In the genomic region with DNA sequence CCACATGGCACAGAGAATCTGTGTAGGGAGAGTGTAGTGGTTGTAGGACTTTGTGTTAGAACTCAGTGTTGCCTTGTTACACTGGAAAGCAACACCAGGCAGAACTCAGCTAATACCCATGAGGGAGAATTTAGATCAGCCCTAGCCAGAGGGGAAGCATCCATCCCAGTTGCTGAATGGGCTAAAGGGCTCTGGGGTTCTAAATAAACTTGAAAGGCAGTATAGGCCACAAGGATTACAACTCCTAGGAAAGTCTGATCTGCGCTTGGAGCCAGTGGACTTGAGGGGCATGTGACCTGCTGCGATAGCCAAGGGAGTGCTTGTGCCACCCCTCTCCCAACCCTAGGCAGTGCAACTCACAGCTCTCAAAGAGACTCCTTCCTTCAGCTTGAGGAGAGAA, we compare ENCODE assay signal across 28 cellular contexts.
"Had no signal": no experiment of that assay in that cellular context is flagged by ENCODE, and none has a peak within 500 bp of the region (broad histone marks: within the 10 kb centered on the region; RNA-seq: fewer than 3 reads in every experiment).

No MANE protein-coding gene starts in this region.

- H2AFZ ChIP-seq: neural progenitor cell had no signal

- H3K27me3 ChIP-seq: neutrophil, pancreas, right lobe of liver, sigmoid colon, suprapubic skin, testis, transverse colon, upper lobe of right lung, uterus had no signal

- H3K4me3 ChIP-seq: neural progenitor cell, pancreas, psoas muscle, right lobe of liver, sigmoid colon, suprapubic skin, testis, tibial artery, transverse colon, upper lobe of right lung, uterus had no signal

- H3K4me1 Mint-ChIP-seq: natural killer cell, nephron had no signal

- H3K9me3 ChIP-seq: neutrophil, pancreas, psoas muscle, right lobe of liver, sigmoid colon, suprapubic skin, testis, tibial artery, transverse colon, upper lobe of right lung, uterus had no signal

- H3K4me2 ChIP-seq: neural progenitor cell had no signal

- H3K9me3 Mint-ChIP-seq: natural killer cell; stimulated activated effector memory CD8-positive, alpha-beta T cell treated with anti-CD3 and anti-CD28 coated beads, Interleukin-12 subunit alpha, Interleukin-12 subunit beta, amount 100 ng/mL, for 72 hours; type B pancreatic cell had no signal

- H3K27ac ChIP-seq: neural progenitor cell, neutrophil, pancreas, psoas muscle, right lobe of liver, suprapubic skin, testis, tibial artery, transverse colon, upper lobe of right lung, uterus had no signal

- DNase-seq: naive thymus-derived CD4-positive, alpha-beta T cell; natural killer cell; nucleus accumbens; pancreas; psoas muscle; right cardiac atrium; right lobe of liver; sigmoid colon; small intestine; stimulated activated CD4-positive, alpha-beta T cell treated with anti-CD3 and anti-CD28 coated beads, Interleukin-15, amount 100 ng/mL, for 24 hours; stimulated activated CD4-positive, alpha-beta T cell treated with anti-CD3 and anti-CD28 coated beads, Interleukin-2, amount 100 ng/mL, for 24 hours; stimulated activated CD4-positive, alpha-beta T cell treated with anti-CD3 and anti-CD28 coated beads, Interleukin-2, amount 100 ng/mL, for 48 hours; stimulated activated CD4-positive, alpha-beta T cell treated with anti-CD3 and anti-CD28 coated beads, Interleukin-4, amount 100 ng/mL, for 24 hours; stimulated activated naive CD4-positive, alpha-beta T cell; stimulated activated naive CD8-positive, alpha-beta T cell treated with anti-CD3 and anti-CD28 coated beads, Interleukin-15, amount 100 ng/mL, for 72 hours; stimulated activated naive CD8-positive, alpha-beta T cell treated with anti-CD3 and anti-CD28 coated beads, Interleukin-15, Interleukin-2, amounts not matched to agents 100 U/mL and 50 U/mL, for 24 hours; substantia nigra; testis; tibial artery; transverse colon; upper lobe of right lung; uterus had no signal

- H3K27ac Mint-ChIP-seq: naive thymus-derived CD4-positive, alpha-beta T cell; natural killer cell; nephron; neural progenitor cell; stimulated activated effector memory CD8-positive, alpha-beta T cell treated with anti-CD3 and anti-CD28 coated beads, Interleukin-12 subunit alpha, Interleukin-12 subunit beta, amount 100 ng/mL, for 72 hours; type B pancreatic cell had no signal

- H3K9ac ChIP-seq: neural progenitor cell had no signal

- H3K36me3 Mint-ChIP-seq: natural killer cell, neural progenitor cell, type B pancreatic cell had no signal

- H3K4me1 ChIP-seq: neural progenitor cell, pancreas, psoas muscle, right lobe of liver, testis, uterus had no signal

- ATAC-seq: naive thymus-derived CD4-positive, alpha-beta T cell; natural killer cell; pancreas; psoas muscle; right cardiac atrium; right lobe of liver; stimulated activated effector memory CD8-positive, alpha-beta T cell treated with anti-CD3 and anti-CD28 coated beads, Interleukin-12 subunit alpha, Interleukin-12 subunit beta, amount 100 ng/mL, for 72 hours; stimulated activated naive CD8-positive, alpha-beta T cell treated with anti-CD3 and anti-CD28 coated beads, Interleukin-15, amount 100 ng/mL, for 72 hours; stimulated activated naive CD8-positive, alpha-beta T cell treated with anti-CD3 and anti-CD28 coated beads, Interleukin-15, Interleukin-2, amounts not matched to agents 100 U/mL and 50 U/mL, for 24 hours; upper lobe of right lung had no signal

- H3K36me3 ChIP-seq: neural progenitor cell, neutrophil, pancreas, right lobe of liver, suprapubic skin, tibial artery, transverse colon, upper lobe of right lung, uterus had no signal

- H3K4me3 Mint-ChIP-seq: naive thymus-derived CD4-positive, alpha-beta T cell; natural killer cell; nephron; neural progenitor cell; stimulated activated effector memory CD8-positive, alpha-beta T cell treated with anti-CD3 and anti-CD28 coated beads, Interleukin-12 subunit alpha, Interleukin-12 subunit beta, amount 100 ng/mL, for 72 hours; stimulated activated naive CD8-positive, alpha-beta T cell treated with anti-CD3 and anti-CD28 coated beads, Interleukin-15, amount 100 ng/mL, for 72 hours; type B pancreatic cell had no signal
